In the genomic region with DNA sequence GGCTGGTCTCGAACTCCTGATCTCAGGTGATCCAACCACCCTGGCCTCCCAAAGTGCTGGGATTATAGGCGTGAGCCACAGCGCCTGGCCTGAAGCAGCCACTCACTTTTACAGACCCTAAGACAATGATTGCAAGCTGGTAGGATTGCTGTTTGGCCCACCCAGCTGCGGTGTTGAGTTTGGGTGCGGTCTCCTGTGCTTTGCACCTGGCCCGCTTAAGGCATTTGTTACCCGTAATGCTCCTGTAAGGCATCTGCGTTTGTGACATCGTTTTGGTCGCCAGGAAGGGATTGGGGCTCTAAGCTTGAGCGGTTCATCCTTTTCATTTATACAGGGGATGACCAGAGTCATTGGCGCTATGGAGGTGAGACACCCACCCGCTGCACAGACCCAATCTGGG, we compare ENCODE assay signal across 8 cellular contexts. TPM values are rescaled to one million over a fixed set of nuclear protein-coding genes. Genes with fewer than 3 reads are reported as not detected.
A peak's percentile ranks its signal among the peaks of the same experiment; 100 is the strongest.
DNase-seq lines count a peak whose midpoint lies in the region; ATAC-seq and TF ChIP-seq lines count a peak whose summit lies in the region.

No MANE protein-coding gene starts in this region.

- peak; percentile 27 for ATAC-seq in GM23338
- no peak for ATAC-seq in GM18907 (IDR thresholded peaks at IDR 0.05; ENCODE audit: unreplicated experiment)

- intact Hi-C loops in sigmoid colon (cut with DNase I), result loop anchor here (1.0 kb wide), 1 partner anchor 9 kb away; no protein-coding TSS in a partner anchor

- H3K4me1 Mint-ChIP-seq in GM23338, result peaks cover 15% of the 10 kb centered on the region
- H3K4me1 Mint-ChIP-seq in activated naive CD8-positive, alpha-beta T cell treated with anti-CD3 and anti-CD28 coated beads for 36 hours, result peaks cover 12% of the 10 kb centered on the region

- peaks cover 5% of the 10 kb centered on the region; the same call in 1 of the 2 replicates for H3K4me1 ChIP-seq in GM23338 (ENCODE audit: insufficient read depth)
- H3K4me1 ChIP-seq in iPS-18a (ENCODE audit: control insufficient read depth, low read depth, low read length), result peaks cover 8% of the 10 kb centered on the region
- peaks cover 0 to 28% (median 26%) of the 10 kb centered on the region in 4 donors for H3K4me1 ChIP-seq in sigmoid colon

- WGBS in sigmoid colon, 2 donors, result 32 to 45% methylated on average over 13 of the region's 13 CpGs

- TF ChIP-seq POLR2A in sigmoid colon (IDR thresholded peaks at IDR 0.05), result no peak

- H3K9me3 Mint-ChIP-seq in GM23338, result no peaks in the 10 kb centered on the region
- no peaks in the 10 kb centered on the region for H3K9me3 Mint-ChIP-seq in activated naive CD8-positive, alpha-beta T cell treated with anti-CD3 and anti-CD28 coated beads for 36 hours

- no peaks in the 10 kb centered on the region for H4K20me1 ChIP-seq in GM23338 (replicated peaks; ENCODE audit: insufficient read depth)

- H3K4me3 ChIP-seq in GM23338, result peak overlapping the region; percentile 74
- peak overlapping the region; percentile 72 for H3K4me3 ChIP-seq in iPS-18a (ENCODE audit: low read length)
- H3K4me3 ChIP-seq in sigmoid colon, result peak overlapping the region; percentile 37 to 56 (median 48)

- no peaks in the 10 kb centered on the region for H3K79me2 ChIP-seq in GM23338 (replicated peaks; ENCODE audit: insufficient read depth)

- no peak for TF ChIP-seq CTCF in GM23338 (conservative IDR thresholded peaks at IDR 0.05; ENCODE audit: low read depth in 2 of 2)
- no peak for TF ChIP-seq CTCF in sigmoid colon (IDR thresholded peaks at IDR 0.05)

- H3K36me3 ChIP-seq in GM23338 (ENCODE audit: insufficient read depth) (no peaks in the 10 kb centered on the region), iPS-18a (ENCODE audit: control insufficient read depth, low read depth, low read length) (no peaks in the 10 kb centered on the region), sigmoid colon (no peaks in the 10 kb centered on the region)

- 0 out of 2 replicates have a peak, but pooled peaks cover 8% of the 10 kb centered on the region for H3F3A ChIP-seq in GM23338 (replicated peaks; ENCODE audit: low read depth)

- DNase-seq in GM23338 (ENCODE audit: low spot score), result peak; percentile 72
- no peak for DNase-seq in activated naive CD8-positive, alpha-beta T cell treated with anti-CD3 and anti-CD28 coated beads for 36 hours
- no peak for DNase-seq in sigmoid colon
- DNase-seq in mesenteric fat pad (ENCODE audit: low spot score), result no peak
- DNase-seq in NK-92 treated with Interleukin-12 subunit alpha and Interleukin-12 subunit beta, amount 100 ng/mL, for 24 hours (lab: John Stamatoyannopoulos, UW), result no peak
- no peak for DNase-seq in stimulated activated CD4-positive, alpha-beta T cell treated with anti-CD3 and anti-CD28 coated beads, Interleukin-12 subunit alpha, Interleukin-12 subunit beta, amount 100 ng/mL, for 4 hours

- no peaks in the 10 kb centered on the region for H3K9me2 ChIP-seq in GM23338 (ENCODE audit: insufficient read depth)

- H2AFZ ChIP-seq in GM23338, result peak overlapping the region; percentile 98; the same call in 1 of the 2 replicates

- H3K4me3 Mint-ChIP-seq in GM23338, result peak overlapping the region; percentile 78
- peak overlapping the region; percentile 66 for H3K4me3 Mint-ChIP-seq in activated naive CD8-positive, alpha-beta T cell treated with anti-CD3 and anti-CD28 coated beads for 36 hours

- H3K4me2 ChIP-seq in GM23338, result peak overlapping the region; percentile 77

- no peak for TF ChIP-seq EP300 in sigmoid colon (IDR thresholded peaks at IDR 0.05)

- H3K9ac ChIP-seq in iPS-18a (ENCODE audit: low read length), result peak overlapping the region; percentile 63

- H3K27me3 ChIP-seq in GM23338 (ENCODE audit: insufficient read depth), result peaks cover 20% of the 10 kb centered on the region
- H3K27me3 ChIP-seq in iPS-18a (ENCODE audit: control insufficient read depth, insufficient read depth, low read length), result peaks cover 15% of the 10 kb centered on the region
- H3K27me3 ChIP-seq in sigmoid colon, result no peaks in the 10 kb centered on the region

- no peaks in the 10 kb centered on the region for H3K36me3 Mint-ChIP-seq in GM23338 (ENCODE audit: low read depth)
- H3K36me3 Mint-ChIP-seq in activated naive CD8-positive, alpha-beta T cell treated with anti-CD3 and anti-CD28 coated beads for 36 hours, result no peaks in the 10 kb centered on the region

- H3K27ac ChIP-seq in GM23338 (ENCODE audit: low read depth) (no peak overlapping the region), iPS-18a (ENCODE audit: low read length) (no peak overlapping the region), sigmoid colon (peak overlapping the region in 1 of 4 donors; percentile 52)

- H3K9me3 ChIP-seq in iPS-18a (ENCODE audit: control insufficient read depth, low read depth, low read length), result no peaks in the 10 kb centered on the region
- no peaks in the 10 kb centered on the region for H3K9me3 ChIP-seq in sigmoid colon

- H3K27me3 Mint-ChIP-seq in GM23338 (ENCODE audit: insufficient read depth, low read depth, poor library complexity), result peaks cover 22% of the 10 kb centered on the region
- peaks cover 9% of the 10 kb centered on the region for H3K27me3 Mint-ChIP-seq in activated naive CD8-positive, alpha-beta T cell treated with anti-CD3 and anti-CD28 coated beads for 36 hours

- no peak overlapping the region for H3K27ac Mint-ChIP-seq in GM23338
- H3K27ac Mint-ChIP-seq in activated naive CD8-positive, alpha-beta T cell treated with anti-CD3 and anti-CD28 coated beads for 36 hours, result no peak overlapping the region

TF ChIP-seq in GM23338, 12 proteins besides CTCF, POLR2A, EP300 and RAD21 (continues in another document):
- TF ChIP-seq STAT1 (IDR thresholded peaks at IDR 0.05; ENCODE audit: unreplicated experiment) (no peak), ZNF114 (CRISPR knock-in tag; IDR thresholded peaks at IDR 0.05) (no peak)

RNA-seq across cellular contexts. Expression of a gene that starts 1.5 kb away (rescaled TPM):
- not detected in 2 replicates for total RNA-seq in GM23338 (2014; rRNA removed; shearing (Covaris generic))
- polyA plus RNA-seq in GM23338 (2016; fragmentation: Nextera tagmentation; extraction: Ambion mirVana), result 1.1 and 2.2 TPM in 2 replicates
- 1 to 10 TPM; 1.5 to 2.7 TPM for total RNA-seq in activated naive CD8-positive, alpha-beta T cell treated with anti-CD3 and anti-CD28 coated beads for 36 hours
- total RNA-seq in sigmoid colon, result under 1 TPM in 2 of 4 donors, not detected in 2; 0.33 to 0.71 TPM
- polyA plus RNA-seq in sigmoid colon, result 1 to 10 TPM in 1 of 3 donors, not detected in 2; 1.7 TPM
- total RNA-seq in mesenteric fat pad, result not detected

RNA-seq across cellular contexts. Expression of a gene that starts 10.2 kb away (rescaled TPM):
- 16.8 and 25.7 TPM in 2 replicates for total RNA-seq in GM23338 (2014; rRNA removed; shearing (Covaris generic))
- polyA plus RNA-seq in GM23338 (2016; fragmentation: Nextera tagmentation; extraction: Ambion mirVana) (25.2 and 31.0 TPM in 2 replicates), sigmoid colon (1 to 10 TPM in 2 of 3 donors, under 1 TPM in 1; 0.60 to 9.0 (median 1.6) TPM)
- total RNA-seq in activated naive CD8-positive, alpha-beta T cell treated with anti-CD3 and anti-CD28 coated beads for 36 hours, result 10 to 100 TPM; 17.2 to 18.7 TPM
- total RNA-seq in sigmoid colon (1 to 10 TPM in 3 of 4 donors, under 1 TPM in 1; 0.99 to 3.3 (median 1.4) TPM), mesenteric fat pad (0.58 TPM)

RNA-seq across cellular contexts. Expression of a gene that starts 14.5 kb away (rescaled TPM):
- 116 and 141 TPM in 2 replicates for total RNA-seq in GM23338 (2014; rRNA removed; shearing (Covaris generic))
- 488 and 540 TPM in 2 replicates for polyA plus RNA-seq in GM23338 (2016; fragmentation: Nextera tagmentation; extraction: Ambion mirVana)
- total RNA-seq in activated naive CD8-positive, alpha-beta T cell treated with anti-CD3 and anti-CD28 coated beads for 36 hours, result 1 to 10 TPM; 3.3 to 4.6 TPM
- 1,000 to 10,000 TPM; 3,590 to 8,131 (median 6,107) TPM for total RNA-seq in sigmoid colon
- 100 to 1,000 TPM in 2 of 3 donors, 10 to 100 TPM in 1; 49.9 to 447 (median 334) TPM for polyA plus RNA-seq in sigmoid colon
- 244 TPM for total RNA-seq in mesenteric fat pad

RNA-seq across cellular contexts. Expression of a gene that starts 17.1 kb away (rescaled TPM):
- total RNA-seq in GM23338 (2014; rRNA removed; shearing (Covaris generic)), result 2.4 and 6.9 TPM in 2 replicates
- polyA plus RNA-seq in GM23338 (2016; fragmentation: Nextera tagmentation; extraction: Ambion mirVana) (18.4 and 20.8 TPM in 2 replicates), sigmoid colon (10 to 100 TPM; 21.3 to 28.8 (median 24.2) TPM)
- 1 to 10 TPM; 8.2 to 9.4 TPM for total RNA-seq in activated naive CD8-positive, alpha-beta T cell treated with anti-CD3 and anti-CD28 coated beads for 36 hours
- total RNA-seq in sigmoid colon (100 to 1,000 TPM in 1 of 4 donors, 10 to 100 TPM in 3; 70.6 to 112 (median 83.1) TPM), mesenteric fat pad (103 TPM)

RNA-seq across cellular contexts. Expression of a gene that starts 17.4 kb away (rescaled TPM):
- total RNA-seq in GM23338 (2014; rRNA removed; shearing (Covaris generic)), result 8,626 and 33,360 TPM in 2 replicates
- 15.3 and 43.0 TPM in 2 replicates for polyA plus RNA-seq in GM23338 (2016; fragmentation: Nextera tagmentation; extraction: Ambion mirVana)
- total RNA-seq in activated naive CD8-positive, alpha-beta T cell treated with anti-CD3 and anti-CD28 coated beads for 36 hours, result over 10,000 TPM in 1 of 2 experiments, 1,000 to 10,000 TPM in 1; 8,498 to 10,099 TPM
- over 10,000 TPM in 2 of 4 donors, 1,000 to 10,000 TPM in 2; 2,523 to 26,387 (median 8,883) TPM for total RNA-seq in sigmoid colon
- polyA plus RNA-seq in sigmoid colon, result 100 to 1,000 TPM in 1 of 3 donors, not detected in 2; 480 TPM
- total RNA-seq in mesenteric fat pad, result 19,106 TPM

Comparison
In these comparisons a context has a peak if more than half of its experiments do, and no peak if none do; other contexts are left out.
1. RNA of a gene that starts 14.5 kb away (total RNA-seq): 3,590 to 8,131 TPM in sigmoid colon, 244 TPM in mesenteric fat pad (single experiment) and 116 to 141 TPM in GM23338; 3.3 to 4.6 TPM in activated naive CD8-positive, alpha-beta T cell treated with anti-CD3 and anti-CD28 coated beads for 36 hours; every median in the first group is over 10 times any median in the second.
2. Peak in every context shown above with its lines, with median percentiles within 50 percentile points of each other: H3K4me3 ChIP-seq.